24 cellular contexts compared by ENCODE assay signal in the genomic region with DNA sequence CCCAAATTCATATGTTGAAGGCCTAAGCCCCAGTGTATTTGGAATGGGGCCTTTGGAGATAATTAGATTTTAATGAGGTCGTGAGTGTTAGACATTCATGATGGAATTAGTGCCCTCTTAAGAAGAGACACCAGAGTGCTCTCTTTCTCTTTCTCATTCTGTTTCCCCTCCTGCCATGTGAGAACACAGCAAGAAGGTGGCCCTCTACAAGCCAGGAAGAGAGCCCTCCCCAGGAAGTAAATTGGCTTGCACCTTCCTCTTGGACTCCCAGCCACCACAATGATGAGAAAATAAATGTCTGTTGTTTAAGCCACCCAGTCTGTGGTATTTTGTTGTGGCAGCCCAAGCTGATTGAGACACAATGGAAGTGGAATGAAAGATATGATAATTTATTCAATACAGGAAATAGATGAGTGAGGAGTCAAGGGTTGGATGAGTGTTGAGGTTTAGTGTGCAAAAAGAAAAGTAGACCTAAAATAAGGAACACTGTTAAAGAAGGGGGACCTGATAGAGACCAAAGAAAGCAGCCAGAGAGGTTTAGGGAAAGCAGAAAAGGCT. TPM values are rescaled to one million over a fixed set of nuclear protein-coding genes. Genes with fewer than 3 reads are reported as not detected.
DNase-seq lines count a peak whose midpoint lies in the region; ATAC-seq and TF ChIP-seq lines count a peak whose summit lies in the region.
"Had no signal": no experiment of that assay in that cellular context is flagged by ENCODE, and none has a peak within 500 bp of the region (broad histone marks: within the 10 kb centered on the region; RNA-seq: fewer than 3 reads in every experiment).

No MANE protein-coding gene starts in this region.

- H2AFZ ChIP-seq in IMR-90 (replicated peaks; ENCODE audit: low read length, poor library complexity) (no peak overlapping the region), neural progenitor cell (replicated peaks) (no peak overlapping the region), H9 (ENCODE audit: low read length) (no peak overlapping the region)
- H2AFZ ChIP-seq: GM23338 had no signal

- no CpG with 5 or more reads among the region's 1 CpG for WGBS in IMR-90 (ENCODE audit: extremely low coverage in 2 of 2, insufficient read length in 1 of 2), 2 experiments
- no CpG with 5 or more reads among the region's 1 CpG for WGBS in H9 (ENCODE audit: extremely low coverage, insufficient read length, low lambda C conversion rate)

- no peak overlapping the region for H3K23ac ChIP-seq in IMR-90 (ENCODE audit: low read depth, low read length)
- H3K23ac ChIP-seq in H9 (ENCODE audit: insufficient read length, low read depth, low read length), result no peak overlapping the region

- H4K91ac ChIP-seq in IMR-90 (ENCODE audit: insufficient read depth, low read depth, low read length) (no peak overlapping the region), H9 (ENCODE audit: insufficient read length, low read depth, low read length) (no peak overlapping the region)

- H3K14ac ChIP-seq in IMR-90 (replicated peaks; ENCODE audit: low read depth, low read length), result no peak overlapping the region
- no peak overlapping the region for H3K14ac ChIP-seq in H9 (ENCODE audit: insufficient read depth, low read length)

- no peak overlapping the region for H2BK5ac ChIP-seq in IMR-90 (ENCODE audit: low read depth, low read length, poor library complexity, severe bottlenecking)
- H2BK5ac ChIP-seq in H9 (ENCODE audit: insufficient read length, low read length), result no peak overlapping the region

- H2AK9ac ChIP-seq in IMR-90 (replicated peaks; ENCODE audit: low read depth, low read length, poor library complexity), result no peak overlapping the region

- dilution Hi-C loops in IMR-90 (cut with HindIII; ENCODE audit: low sequenced_read_pairs, unreplicated experiment), result no loop called here

- H3K9ac ChIP-seq in IMR-90 (ENCODE audit: low read depth, low read length), result no peak overlapping the region
- H3K9ac ChIP-seq in neural progenitor cell, result no peak overlapping the region
- H3K9ac ChIP-seq in H9 (ENCODE audit: extremely low read depth, insufficient read length, low read length), result no peak overlapping the region

- in situ Hi-C loops in IMR-90 (cut with MboI; ENCODE audit: low sequenced_read_pairs), result no loop called here

- H2BK20ac ChIP-seq in IMR-90 (ENCODE audit: low read depth, low read length) (no peak overlapping the region), H9 (ENCODE audit: low read depth, low read length, poor library complexity, severe bottlenecking) (no peak overlapping the region)

- H3K79me2 ChIP-seq in neural progenitor cell (ENCODE audit: low read depth), result no peaks in the 10 kb centered on the region
- no peaks in the 10 kb centered on the region for H3K79me2 ChIP-seq in H9 (ENCODE audit: insufficient read depth, low read length)

- H3F3A ChIP-seq in neural progenitor cell (ENCODE audit: low read depth), result no peaks in the 10 kb centered on the region

- no peak overlapping the region for H3T11ph ChIP-seq in H9 (ENCODE audit: low read length)

- peaks cover 5 to 7% of the 10 kb centered on the region in 2 donors for H3K9me3 Mint-ChIP-seq in effector memory CD8-positive, alpha-beta T cell
- H3K9me3 Mint-ChIP-seq in neural progenitor cell, result peaks cover 2% of the 10 kb centered on the region
- peaks cover 27 to 31% of the 10 kb centered on the region in 2 experiments for H3K9me3 Mint-ChIP-seq in H9

- H3K27ac Mint-ChIP-seq in effector memory CD8-positive, alpha-beta T cell, result peak overlapping the region in 1 of 2 donors; percentile 48
- H3K27ac Mint-ChIP-seq in neural progenitor cell, result no peak overlapping the region
- no peak overlapping the region for H3K27ac Mint-ChIP-seq in H9
- H3K27ac Mint-ChIP-seq: GM23338, HFFc6 had no signal

- H2BK15ac ChIP-seq in IMR-90 (ENCODE audit: low read depth, low read length) (no peak overlapping the region), H9 (ENCODE audit: low read depth, low read length) (no peak overlapping the region)

- no peaks in the 10 kb centered on the region for H3K9me1 ChIP-seq in IMR-90 (ENCODE audit: insufficient read depth, low read length)

- H4K5ac ChIP-seq in IMR-90 (ENCODE audit: low read depth, low read length) (no peak overlapping the region), H9 (ENCODE audit: insufficient read length, low read depth, low read length) (no peak overlapping the region)

- no peak overlapping the region for H2BK12ac ChIP-seq in H9 (ENCODE audit: insufficient read length, low read depth, low read length)

- no peak overlapping the region for H3K4me3 ChIP-seq in IMR-90 (ENCODE audit: insufficient read depth, low read depth, low read length)
- no peak overlapping the region for H3K4me3 ChIP-seq in neural progenitor cell
- H3K4me3 ChIP-seq: GM23338, HAP-1, SJSA1 had no signal

- TF ChIP-seq CTCF in IMR-90 (conservative IDR thresholded peaks at IDR 0.05; ENCODE audit: low read depth, low read length), result no peak
- TF ChIP-seq CTCF in neural progenitor cell (IDR thresholded peaks at IDR 0.05), result no peak
- TF ChIP-seq CTCF in RWPE1 (conservative IDR thresholded peaks at IDR 0.05; ENCODE audit: low read depth), result no peak
- TF ChIP-seq CTCF in H9 (conservative IDR thresholded peaks at IDR 0.05), result no peak

- ATAC-seq in IMR-90 (ENCODE audit: low read depth) (no peak), GM21717 (IDR thresholded peaks at IDR 0.05; ENCODE audit: unreplicated experiment) (no peak)
- peak; percentile 26 for ATAC-seq in effector memory CD8-positive, alpha-beta T cell (replicated peaks)
- ATAC-seq: GM23338, PC-3, Right ventricle myocardium inferior had no signal

- no peak overlapping the region for H3K4ac ChIP-seq in IMR-90 (ENCODE audit: low read depth, low read length)
- no peak overlapping the region for H3K4ac ChIP-seq in H9 (ENCODE audit: low read depth, low read length)

- BruUV-seq in IMR-90 (replicated peaks; lab: Mats Ljungman, UMichigan), result no TSS peak

- H4K20me1 ChIP-seq in IMR-90 (ENCODE audit: insufficient read depth, low read length), result no peaks in the 10 kb centered on the region
- no peaks in the 10 kb centered on the region for H4K20me1 ChIP-seq in neural progenitor cell (ENCODE audit: low read depth)
- no peaks in the 10 kb centered on the region for H4K20me1 ChIP-seq in H9 (ENCODE audit: control insufficient read depth, insufficient read depth, insufficient read length)

- POLR2A ChIA-PET in IMR-90 (lab: Charles Lee; ENCODE audit: unreplicated experiment) (no interaction called here), RWPE1 (lab: Yijun Ruan, JAX; ENCODE audit: low non-redundant PET) (no interaction called here)

- H2AK5ac ChIP-seq in IMR-90 (ENCODE audit: low read depth, low read length) (no peak overlapping the region), H9 (ENCODE audit: insufficient read length, low read length) (no peak overlapping the region)

- H3K27ac ChIP-seq in IMR-90 (ENCODE audit: insufficient read depth, low read length) (no peak overlapping the region), neural progenitor cell (no peak overlapping the region), RWPE1 (no peak overlapping the region), H9 (ENCODE audit: insufficient read length, low read depth, low read length) (no peak overlapping the region)
- H3K27ac ChIP-seq: 22Rv1, SJSA1 had no signal

- H3K4me2 ChIP-seq in IMR-90 (ENCODE audit: low read depth, low read length) (peak overlapping the region; percentile 21; the same call in 1 of the 2 replicates), neural progenitor cell (peak overlapping the region; percentile 38), H9 (ENCODE audit: insufficient read depth, insufficient read length, low read length) (no peak overlapping the region)
- H3K4me2 ChIP-seq: GM23338 had no signal

- no peak overlapping the region for H3K56ac ChIP-seq in IMR-90 (ENCODE audit: extremely low read depth, insufficient read depth, low read length)
- no peak overlapping the region for H3K56ac ChIP-seq in H9 (ENCODE audit: insufficient read length, low read depth, low read length)

- peaks cover 8 to 12% of the 10 kb centered on the region in 2 donors for H3K4me1 Mint-ChIP-seq in effector memory CD8-positive, alpha-beta T cell (ENCODE audit: low read depth in 2 of 2)
- H3K4me1 Mint-ChIP-seq in neural progenitor cell (peaks cover 2% of the 10 kb centered on the region), H9 (peaks cover 4 to 5% of the 10 kb centered on the region in 2 experiments)

- H3K27me3 ChIP-seq in IMR-90 (ENCODE audit: control insufficient read depth, insufficient read depth, low read length) (no peaks in the 10 kb centered on the region), neural progenitor cell (no peaks in the 10 kb centered on the region), H9 (ENCODE audit: insufficient read depth, low read length) (no peaks in the 10 kb centered on the region)
- H3K27me3 ChIP-seq: SJSA1 had no signal

- no peak overlapping the region for H3K4me3 Mint-ChIP-seq in effector memory CD8-positive, alpha-beta T cell
- H3K4me3 Mint-ChIP-seq in neural progenitor cell (no peak overlapping the region), H9 (no peak overlapping the region)
- H3K4me3 Mint-ChIP-seq: GM23338, HFFc6 had no signal

- H4K8ac ChIP-seq in IMR-90 (ENCODE audit: low read depth in 2 of 2, low read length in 2 of 2), result no peak overlapping the region
- H4K8ac ChIP-seq in H9 (replicated peaks; ENCODE audit: insufficient read length, low read depth, low read length), result no peak overlapping the region

- TF ChIP-seq RAD21 in IMR-90 (IDR thresholded peaks at IDR 0.05; ENCODE audit: low read length), result no peak

- H3K79me1 ChIP-seq in IMR-90 (ENCODE audit: low read depth in 1 of 2, low read length in 2 of 2) (no peaks in the 10 kb centered on the region), H9 (ENCODE audit: insufficient read depth, low read depth, low read length, poor library complexity, severe bottlenecking) (no peaks in the 10 kb centered on the region)

- H3K36me3 ChIP-seq in IMR-90 (ENCODE audit: control insufficient read depth, insufficient read depth, low read length) (no peaks in the 10 kb centered on the region), neural progenitor cell (no peaks in the 10 kb centered on the region)
- H3K36me3 ChIP-seq: HAP-1, SJSA1 had no signal

- intact Hi-C loops in IMR-90 (cut with micrococcal nuclease), result no loop called here

- no peaks in the 10 kb centered on the region for H3K23me2 ChIP-seq in H9 (ENCODE audit: insufficient read length, low read depth, low read length, poor library complexity, severe bottlenecking)

- H3K9me3 ChIP-seq in IMR-90 (ENCODE audit: control insufficient read depth, insufficient read depth, low read length), result 0 out of 2 replicates have a peak, but pooled peaks cover 2% of the 10 kb centered on the region
- no peaks in the 10 kb centered on the region for H3K9me3 ChIP-seq in neural progenitor cell (ENCODE audit: low read depth)
- H3K9me3 ChIP-seq in H9 (ENCODE audit: control insufficient read depth, low read depth, low read length), result peaks cover 11% of the 10 kb centered on the region

- H2BK120ac ChIP-seq in IMR-90 (ENCODE audit: low read depth, low read length) (no peak overlapping the region), H9 (ENCODE audit: low read depth, low read length, poor library complexity, severe bottlenecking) (no peak overlapping the region)

- CTCF ChIA-PET in IMR-90 (lab: Yijun Ruan, JAX) (no interaction called here), RWPE1 (lab: Yijun Ruan, JAX) (interaction anchor here (0.8 kb wide), 1 partner anchor 17 kb away, joined by 3 read pairs; no protein-coding TSS in a partner anchor)

- H3K18ac ChIP-seq in IMR-90 (ENCODE audit: low read depth, low read length) (no peak overlapping the region; the same call in 1 of the 2 replicates), H9 (ENCODE audit: insufficient read length, low read depth, low read length) (no peak overlapping the region)

- no peak for TF ChIP-seq POLR2A in IMR-90 (IDR thresholded peaks at IDR 0.05; ENCODE audit: low read depth, low read length)

- DNase-seq in NCI-H82 (lab: John Stamatoyannopoulos, UW) (peak; percentile 47), NCI-H82 treated with DMSO at 0.1 percent for 48 hours (lab: John Stamatoyannopoulos, UW; ENCODE audit: unreplicated experiment) (no peak), IMR-90 (no peak), neural progenitor cell (ENCODE audit: low spot score) (no peak), RWPE1 (ENCODE audit: low spot score) (no peak), H9 (no peak)
- no peak for DNase-seq in effector memory CD8-positive, alpha-beta T cell
- DNase-seq: ACHN, DMS153, DND-41, HFFc6, NCI-H1092 treated with DMSO at 0.1 percent for 48 hours, NCI-H1436, NCI-H187, NCI-H2171 treated with DMSO at 0.1 percent for 48 hours, NCI-H345, NCI-H510A treated with DMSO at 0.1 percent for 48 hours, PC-3 had no signal

- H3K4me1 ChIP-seq in IMR-90 (ENCODE audit: control insufficient read depth, insufficient read depth, low read length), result no peaks in the 10 kb centered on the region; the same call in 1 of the 2 replicates
- H3K4me1 ChIP-seq in neural progenitor cell, result peaks cover 6% of the 10 kb centered on the region
- no peaks in the 10 kb centered on the region; the same call in 1 of the 2 replicates for H3K4me1 ChIP-seq in H9 (ENCODE audit: insufficient read depth, low read length)

- no peaks in the 10 kb centered on the region for H3K36me3 Mint-ChIP-seq in effector memory CD8-positive, alpha-beta T cell (ENCODE audit: insufficient read depth)
- H3K36me3 Mint-ChIP-seq in neural progenitor cell (no peaks in the 10 kb centered on the region), H9 (ENCODE audit: insufficient read depth in 1 of 3, low read depth in 3 of 3) (peaks cover 10 to 23% (median 16%) of the 10 kb centered on the region in 3 experiments)

- H3K27me3 Mint-ChIP-seq in effector memory CD8-positive, alpha-beta T cell, result peaks cover 0 to 9% of the 10 kb centered on the region in 2 donors
- peaks cover 6% of the 10 kb centered on the region for H3K27me3 Mint-ChIP-seq in neural progenitor cell (ENCODE audit: insufficient read depth, low read depth)
- H3K27me3 Mint-ChIP-seq in H9 (ENCODE audit: low read depth), result peaks cover 5% of the 10 kb centered on the region; the same call in 1 of the 2 replicates

RNA-seq across cellular contexts. Expression of gene ATXN1, which starts 25.9 kb away (rescaled TPM):
- 11.1 and 13.9 TPM in 2 replicates for total RNA-seq in IMR-90 (2012; rRNA removed)
- 7.3 and 9.7 TPM in 2 replicates for polyA plus RNA-seq in IMR-90 (2012; rRNA removed)
- 3.4 and 8.9 TPM in 2 replicates for polyA plus RNA-seq in IMR-90 (2012; cell fraction: cytosol; rRNA removed)
- polyA plus RNA-seq in IMR-90 (2012; cell fraction: nucleus; rRNA removed; ENCODE audit: low replicate concordance), result 20.5 and 29.3 TPM in 2 replicates
- total RNA-seq in neural progenitor cell (ENCODE audit: low replicate concordance), result 2.8 and 3.6 TPM in 2 replicates
- 3.0 and 5.6 TPM in 2 replicates for total RNA-seq in H9 (2021)
